Comparison of ENCODE assay signal across 8 cellular contexts in genomic region chr3:172622916-172623700, GRCh38.
A peak's percentile ranks its signal among the peaks of the same experiment; 100 is the strongest.
DNase-seq lines count a peak whose midpoint lies in the region; ATAC-seq and TF ChIP-seq lines count a peak whose summit lies in the region.

No MANE protein-coding gene starts in this region.

- ATAC-seq in CD4-positive, CD25-positive, alpha-beta regulatory T cell (ENCODE audit: low read depth in 2 of 2), result no peak
- ATAC-seq in GM19023 (IDR thresholded peaks at IDR 0.05; ENCODE audit: unreplicated experiment) (no peak), HG02870 (IDR thresholded peaks at IDR 0.05; ENCODE audit: unreplicated experiment) (no peak)

- peak; percentile 55 to 70 for TF ChIP-seq CTCF in brain (conservative IDR thresholded peaks at IDR 0.05)

- no peaks in the 10 kb centered on the region for H3K27me3 ChIP-seq in CD4-positive, CD25-positive, alpha-beta regulatory T cell (ENCODE audit: control insufficient read depth, insufficient read depth, low read length)

- peak overlapping the region; percentile 19 for H3K4me3 ChIP-seq in CD4-positive, CD25-positive, alpha-beta regulatory T cell (ENCODE audit: low read depth, low read length)

- no peak overlapping the region for H3K27ac Mint-ChIP-seq in CD4-positive, CD25-positive, alpha-beta regulatory T cell
- H3K27ac Mint-ChIP-seq in brain, result peak overlapping the region in 1 of 5 experiments; percentile 45

- no peaks in the 10 kb centered on the region for H3K9me3 Mint-ChIP-seq in CD4-positive, CD25-positive, alpha-beta regulatory T cell
- peaks cover 0 to 3% (median 0%) of the 10 kb centered on the region in 5 experiments for H3K9me3 Mint-ChIP-seq in brain

- peaks cover 0 to 4% (median 2%) of the 10 kb centered on the region in 4 donors for H3K4me1 Mint-ChIP-seq in CD4-positive, CD25-positive, alpha-beta regulatory T cell
- peaks cover 9% of the 10 kb centered on the region for H3K4me1 Mint-ChIP-seq in brain

- no peaks in the 10 kb centered on the region for H3K27me3 Mint-ChIP-seq in CD4-positive, CD25-positive, alpha-beta regulatory T cell
- peaks cover 3% of the 10 kb centered on the region for H3K27me3 Mint-ChIP-seq in brain

- no peak overlapping the region for H3K4me3 Mint-ChIP-seq in CD4-positive, CD25-positive, alpha-beta regulatory T cell
- H3K4me3 Mint-ChIP-seq in brain, result no peak overlapping the region

- H3K4me1 ChIP-seq in CD4-positive, CD25-positive, alpha-beta regulatory T cell (ENCODE audit: control insufficient read depth, insufficient read depth, low read length, poor library complexity, severe bottlenecking), result no peaks in the 10 kb centered on the region

- no peak overlapping the region for H3K27ac ChIP-seq in CD4-positive, CD25-positive, alpha-beta regulatory T cell (ENCODE audit: insufficient read depth, low read length, poor library complexity, severe bottlenecking)

- no peaks in the 10 kb centered on the region for H3K36me3 Mint-ChIP-seq in CD4-positive, CD25-positive, alpha-beta regulatory T cell
- no peaks in the 10 kb centered on the region for H3K36me3 Mint-ChIP-seq in brain

- H3K36me3 ChIP-seq in CD4-positive, CD25-positive, alpha-beta regulatory T cell (ENCODE audit: control insufficient read depth, insufficient read depth, low read length), result no peaks in the 10 kb centered on the region

- H3K9me3 ChIP-seq in CD4-positive, CD25-positive, alpha-beta regulatory T cell (ENCODE audit: control insufficient read depth in 2 of 2, low read length in 2 of 2), result no peaks in the 10 kb centered on the region

- peak in 2 of 3 donors; percentile 25 to 44 for DNase-seq in CD4-positive, CD25-positive, alpha-beta regulatory T cell
- DNase-seq in H4 (ENCODE audit: low spot score), result peak; percentile 62
- peak; percentile 61 for DNase-seq in RPMI8226
- peak; percentile 74 for DNase-seq in kidney tubule cell (ENCODE audit: low spot score)
- peak; percentile 5 for DNase-seq in stimulated activated naive CD4-positive, alpha-beta T cell treated with Interleukin-2 at 50 U/mL for 16 hours (lab: John Stamatoyannopoulos, UW)

Comparison
In these comparisons a context has a peak if more than half of its experiments do, and no peak if none do; other contexts are left out.
1. DNase-seq: peak in every context shown above with its lines; median percentile 74 in kidney tubule cell; 62 in H4; 61 in RPMI8226; 34 in CD4-positive, CD25-positive, alpha-beta regulatory T cell; 5 in stimulated activated naive CD4-positive, alpha-beta T cell treated with Interleukin-2 at 50 U/mL for 16 hours.